ENCODE assay signal across 13 cellular contexts in the genomic region with DNA sequence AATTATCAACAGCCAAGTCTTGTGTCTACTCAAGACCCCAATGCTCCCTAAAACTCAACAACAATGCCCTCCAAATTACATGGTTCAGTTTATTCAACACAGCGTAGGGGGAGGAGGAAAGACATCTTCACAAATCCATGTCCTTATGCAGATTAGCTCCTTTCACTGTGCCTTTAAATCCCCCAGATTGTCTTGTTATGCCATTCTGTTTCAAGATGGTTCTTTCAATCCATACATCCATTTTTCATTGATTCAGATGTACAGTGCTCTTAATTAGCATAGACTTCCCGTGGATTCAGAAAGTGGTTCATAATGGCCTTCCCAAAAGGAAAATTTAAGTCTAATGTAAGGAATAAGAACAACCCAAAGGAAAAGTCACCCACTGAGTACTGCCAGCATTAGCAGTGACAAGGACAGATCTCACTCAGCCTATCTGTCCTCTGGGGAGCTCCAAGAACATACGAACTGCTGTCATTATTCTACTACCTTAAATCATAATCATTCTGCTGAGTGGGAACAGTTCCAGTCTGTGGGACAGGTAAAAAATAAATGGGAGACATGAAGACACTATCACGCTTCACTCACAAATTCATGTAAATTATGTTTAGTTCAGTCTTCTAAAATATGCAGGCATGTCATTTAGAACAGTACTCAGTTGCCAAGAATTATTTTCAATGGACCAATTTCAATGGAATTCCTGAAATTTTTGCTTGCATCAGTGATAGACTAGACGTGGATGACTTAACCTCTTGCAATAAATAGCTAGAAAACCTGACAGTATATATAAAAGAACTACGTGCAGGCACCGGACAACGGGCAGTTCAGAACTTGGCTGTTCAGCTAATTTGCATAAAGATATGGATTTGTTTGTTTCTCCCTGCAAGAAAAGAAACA. TPM values are rescaled to one million over a fixed set of nuclear protein-coding genes. Genes with fewer than 3 reads are reported as not detected.
A peak's percentile ranks its signal among the peaks of the same experiment; 100 is the strongest.
DNase-seq lines count a peak whose midpoint lies in the region; ATAC-seq and TF ChIP-seq lines count a peak whose summit lies in the region.
"Had no signal": no experiment of that assay in that cellular context is flagged by ENCODE, and none has a peak within 500 bp of the region (broad histone marks: within the 10 kb centered on the region; RNA-seq: fewer than 3 reads in every experiment).

No MANE protein-coding gene starts in this region.

- H3K36me3 Mint-ChIP-seq in T-helper 1 cell treated with Interleukin-12 subunit alpha and Interleukin-12 subunit beta and Interleukin-4 antibody, amounts not matched to agents 30 μg/mL and 1 μg/mL, for 36 hours (ENCODE audit: low read depth): peaks cover 40% of the 10 kb centered on the region

- DNase-seq in T-helper 1 cell (no peak), SK-N-MC (ENCODE audit: low read depth, low spot score) (no peak), fibroblast of mammary gland (ENCODE audit: low read depth) (peak; percentile 39), skeletal muscle cell (ENCODE audit: low read depth) (peak; percentile 26), lower lobe of right lung (no peak), DMS153 (lab: John Stamatoyannopoulos, UW) (no peak), HuH-7.5 (ENCODE audit: low spot score) (no peak)
- DNase-seq: activated CD4-positive, alpha-beta T cell treated with anti-CD3 and anti-CD28 coated beads, Interleukin-2, amount 50 U/mL, for 4 hours; aorta; NCI-H2227 treated with DMSO at 0.1 percent for 48 hours; stimulated activated CD4-positive, alpha-beta T cell treated with anti-CD3 and anti-CD28 coated beads, Interleukin-1b, Interleukin-23, amount 100 ng/mL, for 48 hours had no signal

- peak overlapping the region; percentile 44 for H3K9ac ChIP-seq in SK-N-MC (ENCODE audit: insufficient read length)

- no peaks in the 10 kb centered on the region for H3K4me1 ChIP-seq in lower lobe of right lung

- H3K27me3 Mint-ChIP-seq in T-helper 1 cell treated with Interleukin-12 subunit alpha and Interleukin-12 subunit beta and Interleukin-4 antibody, amounts not matched to agents 30 μg/mL and 1 μg/mL, for 36 hours (ENCODE audit: low read depth): no peaks in the 10 kb centered on the region

- H3K36me3 ChIP-seq in SK-N-MC (ENCODE audit: insufficient read depth, low read length) (peaks cover 40% of the 10 kb centered on the region), lower lobe of right lung (peaks cover 30% of the 10 kb centered on the region)

- intact Hi-C loops in lower lobe of right lung (cut with DNase I): no loop called here

- peaks cover 26% of the 10 kb centered on the region for H3K4me1 Mint-ChIP-seq in T-helper 1 cell treated with Interleukin-12 subunit alpha and Interleukin-12 subunit beta and Interleukin-4 antibody, amounts not matched to agents 30 μg/mL and 1 μg/mL, for 36 hours (ENCODE audit: low read depth)

- peak overlapping the region; percentile 40 for H3K4me3 ChIP-seq in SK-N-MC
- H3K4me3 ChIP-seq in fibroblast of mammary gland (ENCODE audit: control insufficient read depth, low read depth, low read length): no peak overlapping the region
- H3K4me3 ChIP-seq in skeletal muscle cell (ENCODE audit: low read depth, low read length): no peak overlapping the region
- H3K4me3 ChIP-seq in lower lobe of right lung: no peak overlapping the region

- no peaks in the 10 kb centered on the region for H3K9me3 Mint-ChIP-seq in T-helper 1 cell treated with Interleukin-12 subunit alpha and Interleukin-12 subunit beta and Interleukin-4 antibody, amounts not matched to agents 30 μg/mL and 1 μg/mL, for 36 hours

- H3K4me3 Mint-ChIP-seq in T-helper 1 cell treated with Interleukin-12 subunit alpha and Interleukin-12 subunit beta and Interleukin-4 antibody, amounts not matched to agents 30 μg/mL and 1 μg/mL, for 36 hours: peak overlapping the region; percentile 5

- peak overlapping the region; percentile 85 for H3K27ac ChIP-seq in SK-N-MC
- H3K27ac ChIP-seq in lower lobe of right lung: no peak overlapping the region
- H3K27ac ChIP-seq: 22Rv1 had no signal

- H3K9me3 ChIP-seq in SK-N-MC (ENCODE audit: low read depth, low read length): no peaks in the 10 kb centered on the region
- no peaks in the 10 kb centered on the region for H3K9me3 ChIP-seq in lower lobe of right lung

- peak overlapping the region; percentile 32 for H3K27ac Mint-ChIP-seq in T-helper 1 cell treated with Interleukin-12 subunit alpha and Interleukin-12 subunit beta and Interleukin-4 antibody, amounts not matched to agents 30 μg/mL and 1 μg/mL, for 36 hours

- ATAC-seq in lower lobe of right lung: no peak

- TF ChIP-seq CTCF in fibroblast of mammary gland (conservative IDR thresholded peaks at IDR 0.05; ENCODE audit: control insufficient read depth, insufficient read depth, low read depth, low read length) (no peak), lower lobe of right lung (IDR thresholded peaks at IDR 0.05) (no peak)

- H3K27me3 ChIP-seq in lower lobe of right lung (ENCODE audit: low read depth): no peaks in the 10 kb centered on the region

RNA-seq across cellular contexts. Expression of a gene that starts 58.9 kb away (rescaled TPM):
- total RNA-seq in lower lobe of right lung: 24.8 TPM
- total RNA-seq: aorta had no signal

Comparison
In these comparisons a context has a peak if more than half of its experiments do, and no peak if none do; other contexts are left out.
1. DNase-seq: peak in fibroblast of mammary gland (single experiment) and skeletal muscle cell (single experiment); none in T-helper 1 cell (0 of 5), SK-N-MC (single experiment), lower lobe of right lung (single experiment), DMS153 (single experiment) and HuH-7.5 (single experiment).